ENCODE assay signal across 38 cellular contexts in the genomic region with DNA sequence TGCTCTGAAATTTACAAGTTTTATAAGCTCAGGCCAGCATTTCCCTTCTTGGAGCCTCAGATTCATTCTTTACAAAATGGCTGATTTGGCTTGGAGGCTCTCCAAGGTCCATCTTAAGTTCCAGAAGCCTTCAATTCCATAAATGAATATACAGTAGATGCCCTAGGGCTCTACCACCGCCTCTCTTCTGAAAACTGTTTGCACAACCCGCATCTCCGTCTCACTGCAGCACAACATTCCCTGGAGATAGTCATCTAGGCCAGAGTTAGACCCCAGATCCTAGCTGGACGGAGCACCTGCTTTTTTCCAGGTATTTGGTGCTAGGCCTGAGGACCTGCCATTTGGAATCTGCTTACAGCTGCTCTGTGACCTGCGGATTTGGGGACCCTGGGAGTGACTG. TPM values are rescaled to one million over a fixed set of nuclear protein-coding genes. Genes with fewer than 3 reads are reported as not detected.
"Had no signal": no experiment of that assay in that cellular context is flagged by ENCODE, and none has a peak within 500 bp of the region (broad histone marks: within the 10 kb centered on the region; RNA-seq: fewer than 3 reads in every experiment).

No MANE protein-coding gene starts in this region.

- ATAC-seq: activated CD8-positive, alpha-beta memory T cell treated with anti-CD3 and anti-CD28 coated beads, Interleukin-2, amount 10 ng/mL, durations not matched to agents 7 days and 5 days; activated CD8-positive, alpha-beta T cell treated with anti-CD3 and anti-CD28 coated beads for 36 hours; activated naive CD4-positive, alpha-beta T cell treated with anti-CD3 and anti-CD28 coated beads, Interleukin-2, amount 50 U/mL, for 72 hours had no signal

- H3K36me3 ChIP-seq: adrenal gland, ascending aorta, cardiac muscle cell had no signal

- H3K36me3 Mint-ChIP-seq: activated CD4-positive, alpha-beta memory T cell treated with anti-CD3 and anti-CD28 coated beads for 36 hours; activated CD8-positive, alpha-beta memory T cell treated with anti-CD3 and anti-CD28 coated beads, Interleukin-2, amount 10 ng/mL, durations not matched to agents 7 days and 5 days; activated naive CD4-positive, alpha-beta T cell treated with anti-CD3 and anti-CD28 coated beads, Interleukin-2, amount 50 U/mL, for 72 hours; activated naive CD8-positive, alpha-beta T cell treated with anti-CD3 and anti-CD28 coated beads for 36 hours; brain had no signal

- H3K27me3 ChIP-seq: adrenal gland, ascending aorta, cardiac muscle cell had no signal

- H3K9me3 Mint-ChIP-seq: activated B cell treated with CpG ODN at 0.5 μM for 24 hours; activated CD4-positive, alpha-beta memory T cell treated with anti-CD3 and anti-CD28 coated beads for 36 hours; activated CD8-positive, alpha-beta T cell treated with anti-CD3 and anti-CD28 coated beads for 36 hours; activated naive CD4-positive, alpha-beta T cell treated with anti-CD3 and anti-CD28 coated beads for 36 hours; activated naive CD4-positive, alpha-beta T cell treated with anti-CD3 and anti-CD28 coated beads, Interleukin-2, amount 50 U/mL, for 72 hours; activated naive CD8-positive, alpha-beta T cell treated with anti-CD3 and anti-CD28 coated beads for 36 hours; activated T-cell treated with anti-CD3 and anti-CD28 coated beads, Interleukin-2, amount 50 U/mL, for 24 hours; activated T-helper 2 cell treated with anti-CD3 and anti-CD28 coated beads, Interferon-gamma antibody, Interleukin-2, Interleukin-4, amounts not matched to agents 10 μg/mL and 5 μg/mL and 100 μg/mL, durations not matched to agents 14 hours and 24 hours and 36 hours; central memory CD8-positive, alpha-beta T cell; T-helper 1 cell treated with Interleukin-12 subunit alpha and Interleukin-12 subunit beta and Interleukin-4 antibody, amounts not matched to agents 30 μg/mL and 1 μg/mL, for 36 hours; T-helper 2 cell treated with Interferon-gamma antibody and Interleukin-4, amounts not matched to agents 5 μg/mL and 100 μg/mL, for 36 hours had no signal

- H3K27ac Mint-ChIP-seq: activated B cell treated with CpG ODN at 0.5 μM for 24 hours; activated CD4-positive, alpha-beta memory T cell treated with anti-CD3 and anti-CD28 coated beads for 36 hours; activated CD4-positive, alpha-beta T cell treated with anti-CD3 and anti-CD28 coated beads, Interleukin-2, amount 10 ng/mL, durations not matched to agents 24 days and 14 days; activated CD8-positive, alpha-beta memory T cell treated with anti-CD3 and anti-CD28 coated beads, Interleukin-2, amount 10 ng/mL, durations not matched to agents 7 days and 5 days; activated CD8-positive, alpha-beta T cell treated with anti-CD3 and anti-CD28 coated beads for 36 hours; activated naive CD4-positive, alpha-beta T cell treated with anti-CD3 and anti-CD28 coated beads for 36 hours; activated naive CD8-positive, alpha-beta T cell treated with anti-CD3 and anti-CD28 coated beads for 36 hours; activated T-cell treated with anti-CD3 and anti-CD28 coated beads, Interleukin-2, amount 50 U/mL, for 24 hours; activated T-helper 2 cell treated with anti-CD3 and anti-CD28 coated beads, Interferon-gamma antibody, Interleukin-2, Interleukin-4, amounts not matched to agents 10 μg/mL and 5 μg/mL and 100 μg/mL, durations not matched to agents 14 hours and 24 hours and 36 hours; brain; T-helper 1 cell treated with Interleukin-12 subunit alpha and Interleukin-12 subunit beta and Interleukin-4 antibody, amounts not matched to agents 30 μg/mL and 1 μg/mL, for 36 hours; T-helper 2 cell treated with Interferon-gamma antibody and Interleukin-4, amounts not matched to agents 5 μg/mL and 100 μg/mL, for 36 hours had no signal

- FAIRE-seq: bronchial epithelial cell, TTC549 had no signal

- H3K27me3 Mint-ChIP-seq: activated B cell treated with CpG ODN at 0.5 μM for 24 hours had no signal

- H3K9me3 ChIP-seq: adrenal gland, ascending aorta had no signal

- H3K27ac ChIP-seq: adrenal gland, ascending aorta, cardiac muscle cell, VCaP had no signal

- DNase-seq: activated B cell treated with CpG ODN at 0.5 μM for 24 hours; activated CD4-positive, alpha-beta memory T cell treated with anti-CD3 and anti-CD28 coated beads for 36 hours; activated CD4-positive, alpha-beta T cell treated with anti-CD3 and anti-CD28 coated beads for 4 hours; activated CD4-positive, alpha-beta T cell treated with anti-CD3 and anti-CD28 coated beads, Interleukin-2, amount 10 ng/mL, durations not matched to agents 24 days and 14 days; activated CD4-positive, alpha-beta T cell treated with anti-CD3 and anti-CD28 coated beads, Interleukin-2, amount 50 U/mL, for 1 hour; activated CD4-positive, alpha-beta T cell treated with anti-CD3 and anti-CD28 coated beads, Interleukin-2, amount 50 U/mL, for 4 hours; activated CD4-positive, CD25-positive, alpha-beta regulatory T cell treated with anti-CD3 and anti-CD28 coated beads, Interleukin-2, amount 50 U/mL, for 72 hours; activated CD8-positive, alpha-beta memory T cell treated with anti-CD3 and anti-CD28 coated beads, Interleukin-2, amount 10 ng/mL, durations not matched to agents 7 days and 5 days; activated CD8-positive, alpha-beta memory T cell treated with anti-CD3 and anti-CD28 coated beads, Interleukin-2, amount 50 U/mL, for 48 hours; activated CD8-positive, alpha-beta T cell treated with anti-CD3 and anti-CD28 coated beads for 36 hours; activated effector memory CD4-positive, alpha-beta T cell treated with Interleukin-2 at 50 U/mL for 16 hours; activated gamma-delta T cell; activated naive CD4-positive, alpha-beta T cell; activated naive CD4-positive, alpha-beta T cell treated with anti-CD3 and anti-CD28 coated beads for 36 hours; activated naive CD4-positive, alpha-beta T cell treated with anti-CD3 and anti-CD28 coated beads, Interleukin-2, amount 50 U/mL, for 16 hours; activated naive CD8-positive, alpha-beta T cell treated with anti-CD3 and anti-CD28 coated beads for 36 hours; activated T-cell treated with anti-CD3 and anti-CD28 coated beads, Interleukin-2, amount 50 U/mL, for 24 hours; activated T-cell treated with anti-CD3 and anti-CD28 coated beads, Interleukin-2, amount 50 U/mL, for 48 hours; adrenal gland; amygdala; anterior cingulate cortex; caudate nucleus; cerebellar nuclear complex; SW 1271; T-helper 1 cell; T-helper 2 cell; T-helper 9 cell had no signal

- H3K4me1 Mint-ChIP-seq: activated B cell treated with CpG ODN at 0.5 μM for 24 hours; activated CD4-positive, alpha-beta T cell treated with anti-CD3 and anti-CD28 coated beads, Interleukin-2, amount 10 ng/mL, durations not matched to agents 24 days and 14 days; activated CD8-positive, alpha-beta memory T cell treated with anti-CD3 and anti-CD28 coated beads, Interleukin-2, amount 10 ng/mL, durations not matched to agents 7 days and 5 days; activated naive CD8-positive, alpha-beta T cell treated with anti-CD3 and anti-CD28 coated beads for 36 hours; central memory CD8-positive, alpha-beta T cell had no signal

- H3K4me3 ChIP-seq: adrenal gland, ascending aorta, cardiac muscle cell had no signal

- H3K4me1 ChIP-seq: adrenal gland had no signal

- H3K4me3 Mint-ChIP-seq: activated B cell treated with CpG ODN at 0.5 μM for 24 hours; activated CD4-positive, alpha-beta memory T cell treated with anti-CD3 and anti-CD28 coated beads for 36 hours; activated CD4-positive, alpha-beta T cell treated with anti-CD3 and anti-CD28 coated beads, Interleukin-2, amount 10 ng/mL, durations not matched to agents 24 days and 14 days; activated CD8-positive, alpha-beta memory T cell treated with anti-CD3 and anti-CD28 coated beads, Interleukin-2, amount 10 ng/mL, durations not matched to agents 7 days and 5 days; activated CD8-positive, alpha-beta T cell treated with anti-CD3 and anti-CD28 coated beads for 36 hours; activated naive CD4-positive, alpha-beta T cell treated with anti-CD3 and anti-CD28 coated beads for 36 hours; activated naive CD8-positive, alpha-beta T cell treated with anti-CD3 and anti-CD28 coated beads for 36 hours; activated T-cell treated with anti-CD3 and anti-CD28 coated beads, Interleukin-2, amount 50 U/mL, for 24 hours; brain; central memory CD8-positive, alpha-beta T cell; T-helper 1 cell treated with Interleukin-12 subunit alpha and Interleukin-12 subunit beta and Interleukin-4 antibody, amounts not matched to agents 30 μg/mL and 1 μg/mL, for 36 hours; T-helper 2 cell treated with Interferon-gamma antibody and Interleukin-4, amounts not matched to agents 5 μg/mL and 100 μg/mL, for 36 hours had no signal

RNA-seq across cellular contexts. Expression of gene NRP1, which starts 50.5 kb away (rescaled TPM):
- total RNA-seq: activated B cell treated with CpG ODN at 0.5 μM for 24 hours had no signal
